7 cellular contexts compared by ENCODE assay signal in genomic region chr10:49523301-49523700, GRCh38.
"Had no signal": no experiment of that assay in that cellular context is flagged by ENCODE, and none has a peak within 500 bp of the region (broad histone marks: within the 10 kb centered on the region; RNA-seq: fewer than 3 reads in every experiment).

No MANE protein-coding gene starts in this region.

- H3K4me3 Mint-ChIP-seq: HFFc6 had no signal

- ATAC-seq: K562 had no signal

- H3K27ac Mint-ChIP-seq: HFFc6 had no signal

- H3K27ac ChIP-seq: HL-60 had no signal

- H3K4me3 ChIP-seq: K562 had no signal

- H3K9me3 Mint-ChIP-seq: HFFc6 had no signal

- DNase-seq: GOT3, H7, HCEC 1CT, HFFc6, IMR-90 had no signal

- FAIRE-seq: K562 had no signal
